In the genomic region with DNA sequence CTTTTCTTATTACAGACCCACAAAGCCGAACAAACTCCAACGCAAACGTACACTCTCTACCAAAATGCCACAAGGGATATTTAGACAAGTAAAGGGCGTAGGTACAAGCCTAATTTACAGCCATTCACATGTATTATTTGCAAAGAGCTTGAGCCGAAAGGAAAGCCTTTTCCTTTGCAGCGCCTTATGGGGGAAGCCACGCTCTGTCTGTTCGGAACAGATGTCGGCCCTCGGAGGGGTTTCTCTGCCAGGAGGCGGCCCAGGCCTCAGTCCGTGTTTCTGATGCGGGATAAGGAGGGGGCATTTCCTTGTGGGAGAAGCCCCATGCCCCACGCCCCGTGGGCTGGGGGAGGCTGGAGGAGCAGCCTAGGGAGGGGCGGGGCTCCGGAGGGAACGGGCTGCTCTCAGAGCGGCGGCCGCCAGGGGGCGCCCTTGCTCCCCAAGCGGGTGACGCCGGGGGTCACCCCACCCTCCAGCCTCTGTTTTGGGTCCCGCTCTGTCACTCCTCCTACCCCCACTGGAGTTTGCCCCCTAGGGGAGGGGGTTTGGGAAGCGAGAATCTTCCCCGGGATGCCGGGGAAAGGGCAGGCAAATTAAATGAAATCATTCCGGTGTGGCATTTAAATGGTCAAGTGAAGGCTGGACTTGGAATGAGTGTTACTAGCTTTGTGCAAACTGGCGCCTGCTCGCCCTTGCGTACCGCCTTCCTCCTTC, we compare ENCODE assay signal across 8 cellular contexts. TPM values are rescaled to one million over a fixed set of nuclear protein-coding genes. Genes with fewer than 3 reads are reported as not detected.
A peak's percentile ranks its signal among the peaks of the same experiment; 100 is the strongest.
DNase-seq lines count a peak whose midpoint lies in the region; ATAC-seq and TF ChIP-seq lines count a peak whose summit lies in the region.

No MANE protein-coding gene starts in this region.

- H3K9me3 ChIP-seq in colonic mucosa (no peaks in the 10 kb centered on the region), left lung (no peaks in the 10 kb centered on the region)

- peak; percentile 97 for ATAC-seq in left lung

- H3K4me3 ChIP-seq in colonic mucosa (peak overlapping the region; percentile 43), left lung (peak overlapping the region; percentile 46 to 50)

- DNase-seq in GM10266 (ENCODE audit: extremely low spot score) (peak; percentile 73), HCEC 1CT (peak; percentile 33), NCI-H1048 (lab: John Stamatoyannopoulos, UW) (peak; percentile 0), colonic mucosa (peak; percentile 68), left lung (peak; percentile 72 to 93), NCI-H2029 treated with DMSO at 0.1 percent for 48 hours (lab: John Stamatoyannopoulos, UW) (no peak)
- peak; percentile 91 for DNase-seq in activated CD4-positive, alpha-beta T cell treated with anti-CD3 and anti-CD28 coated beads, Interleukin-2, amount 10 ng/mL, durations not matched to agents 24 days and 14 days
- DNase-seq in stimulated activated CD4-positive, alpha-beta T cell treated with anti-CD3 and anti-CD28 coated beads, Interleukin-1b, Interleukin-23, amount 100 ng/mL, for 48 hours: peak; percentile 62

- H3K36me3 Mint-ChIP-seq in activated CD4-positive, alpha-beta T cell treated with anti-CD3 and anti-CD28 coated beads, Interleukin-2, amount 10 ng/mL, durations not matched to agents 24 days and 14 days (ENCODE audit: low read depth): no peaks in the 10 kb centered on the region

- no peak overlapping the region for H3K27ac Mint-ChIP-seq in activated CD4-positive, alpha-beta T cell treated with anti-CD3 and anti-CD28 coated beads, Interleukin-2, amount 10 ng/mL, durations not matched to agents 24 days and 14 days

- H3K4me3 Mint-ChIP-seq in activated CD4-positive, alpha-beta T cell treated with anti-CD3 and anti-CD28 coated beads, Interleukin-2, amount 10 ng/mL, durations not matched to agents 24 days and 14 days: peak overlapping the region; percentile 79

- H3K4me1 ChIP-seq in colonic mucosa: peaks cover 3% of the 10 kb centered on the region
- H3K4me1 ChIP-seq in left lung: peaks cover 0 to 12% of the 10 kb centered on the region in 2 donors

- peak; percentile 74 for TF ChIP-seq CTCF in GM10266 (IDR thresholded peaks at IDR 0.05; ENCODE audit: control insufficient read depth, insufficient read depth, low read depth, missing control alignments)
- peak; percentile 97 for TF ChIP-seq CTCF in colonic mucosa (IDR thresholded peaks at IDR 0.05)
- peak; percentile 90 to 96 for TF ChIP-seq CTCF in left lung (IDR thresholded peaks at IDR 0.05)

- intact Hi-C loops in activated CD4-positive, alpha-beta T cell treated with anti-CD3 and anti-CD28 coated beads, Interleukin-2, amount 10 ng/mL, durations not matched to agents 24 days and 14 days (cut with micrococcal nuclease): no loop called here
- intact Hi-C loops in colonic mucosa (cut with DNase I) (no loop called here), left lung (cut with DNase I) (no loop called here)

- H3K27ac ChIP-seq in colonic mucosa (no peak overlapping the region), left lung (peak overlapping the region in 1 of 2 donors; percentile 22)

- H3K36me3 ChIP-seq in colonic mucosa (no peaks in the 10 kb centered on the region), left lung (no peaks in the 10 kb centered on the region)

- peaks cover 7% of the 10 kb centered on the region for H3K4me1 Mint-ChIP-seq in activated CD4-positive, alpha-beta T cell treated with anti-CD3 and anti-CD28 coated beads, Interleukin-2, amount 10 ng/mL, durations not matched to agents 24 days and 14 days

- H3K27me3 Mint-ChIP-seq in activated CD4-positive, alpha-beta T cell treated with anti-CD3 and anti-CD28 coated beads, Interleukin-2, amount 10 ng/mL, durations not matched to agents 24 days and 14 days: peaks cover 77% of the 10 kb centered on the region

- H3K27me3 ChIP-seq in colonic mucosa (no peaks in the 10 kb centered on the region), left lung (peaks cover 0 to 21% of the 10 kb centered on the region in 2 donors)

- peak overlapping the region in 1 of 2 donors; percentile 51 for H3K9ac ChIP-seq in colonic mucosa (ENCODE audit: low read depth in 2 of 2, low read length in 2 of 2)

- H3K9me3 Mint-ChIP-seq in activated CD4-positive, alpha-beta T cell treated with anti-CD3 and anti-CD28 coated beads, Interleukin-2, amount 10 ng/mL, durations not matched to agents 24 days and 14 days: no peaks in the 10 kb centered on the region

RNA-seq across cellular contexts. Expression of gene HTR2A, which starts 2.9 kb away (rescaled TPM):
- total RNA-seq in activated CD4-positive, alpha-beta T cell treated with anti-CD3 and anti-CD28 coated beads, Interleukin-2, amount 10 ng/mL, durations not matched to agents 24 days and 14 days: not detected in 2 replicates
- total RNA-seq in colonic mucosa (under 1 TPM; 0.19 to 0.35 TPM), left lung (1 to 10 TPM in 1 of 2 donors, under 1 TPM in 1; 0.29 to 1.8 TPM)
